Comparison of ENCODE assay signal across 22 cellular contexts in genomic region chr5:7331083-7331482, GRCh38.
DNase-seq lines count a peak whose midpoint lies in the region; ATAC-seq and TF ChIP-seq lines count a peak whose summit lies in the region.
"Had no signal": no experiment of that assay in that cellular context is flagged by ENCODE, and none has a peak within 500 bp of the region (broad histone marks: within the 10 kb centered on the region; RNA-seq: fewer than 3 reads in every experiment).

No MANE protein-coding gene starts in this region.

- no peak overlapping the region for H4K5ac ChIP-seq in mesendoderm (ENCODE audit: low read length)

- no peak overlapping the region for H2AK5ac ChIP-seq in mesendoderm (ENCODE audit: low read length)

- peak; percentile 94 for ATAC-seq in WTC11
- ATAC-seq in GM18873 (IDR thresholded peaks at IDR 0.05; ENCODE audit: low FRiP score, unreplicated experiment) = no peak
- no peak for ATAC-seq in GM18909 (IDR thresholded peaks at IDR 0.05; ENCODE audit: poor library complexity, unreplicated experiment)
- ATAC-seq: HepG2, T-cell had no signal

- no peak overlapping the region for H2BK15ac ChIP-seq in mesendoderm (replicated peaks; ENCODE audit: low read depth)

- H3K4me2 ChIP-seq in mesendoderm (ENCODE audit: low read length) = no peak overlapping the region
- H3K4me2 ChIP-seq: BLaER1 had no signal

- peaks cover 5% of the 10 kb centered on the region for H3K4me1 ChIP-seq in mesendoderm (ENCODE audit: control insufficient read depth, low read depth, low read length)
- H3K4me1 ChIP-seq: BLaER1, Caco-2, HAP-1 had no signal

- H3K23ac ChIP-seq in mesendoderm (ENCODE audit: low read length) = no peak overlapping the region

- POLR2A ChIA-PET in WTC11 (lab: Charles Lee) = no interaction called here

- H3K36me3 Mint-ChIP-seq in WTC11 = peaks cover 21% of the 10 kb centered on the region
- H3K36me3 Mint-ChIP-seq: T-cell had no signal

- WGBS in mesendoderm (ENCODE audit: extremely low coverage, insufficient coverage, low lambda C conversion rate) = no CpG with 5 or more reads among the region's 7 CpGs

- no peak overlapping the region for H3K4ac ChIP-seq in mesendoderm (ENCODE audit: low read depth, low read length)

- H2BK120ac ChIP-seq in mesendoderm (ENCODE audit: low read depth, low read length) = no peak overlapping the region

- H3K79me2 ChIP-seq in mesendoderm (ENCODE audit: control insufficient read depth, insufficient read depth, low read length) = no peaks in the 10 kb centered on the region

- H4K8ac ChIP-seq in mesendoderm (ENCODE audit: low read depth, low read length) = no peak overlapping the region

- peaks cover 26% of the 10 kb centered on the region for H3K9me3 Mint-ChIP-seq in WTC11

- H3K18ac ChIP-seq in mesendoderm (ENCODE audit: low read length) = no peak overlapping the region

- H3K4me3 Mint-ChIP-seq in WTC11 = no peak overlapping the region
- H3K4me3 Mint-ChIP-seq: T-cell had no signal

- H3K36me3 ChIP-seq in mesendoderm (ENCODE audit: control insufficient read depth, insufficient read depth, low read length) = no peaks in the 10 kb centered on the region
- H3K36me3 ChIP-seq: BLaER1, HAP-1 had no signal

- H3K27me3 Mint-ChIP-seq in WTC11 (ENCODE audit: low read depth) = peaks cover 8% of the 10 kb centered on the region

- H3K9ac ChIP-seq in mesendoderm (ENCODE audit: low read length) = no peak overlapping the region
- H3K9ac ChIP-seq: BLaER1 had no signal

- peak; percentile 10 for DNase-seq in NCI-H510A (lab: John Stamatoyannopoulos, UW)
- DNase-seq in NCI-H510A treated with DMSO at 0.1 percent for 48 hours (lab: John Stamatoyannopoulos, UW) = no peak
- peak; percentile 28 for DNase-seq in WTC11 (ENCODE audit: low spot score)
- peak; percentile 47 for DNase-seq in mesendoderm
- DNase-seq in NCI-H524 (lab: John Stamatoyannopoulos, UW) = no peak
- DNase-seq in germinal center (ENCODE audit: low spot score) = no peak
- DNase-seq: 8988T, Caco-2, DND-41, GF-D8, MM.1S, NCI-H1105 treated with DMSO at 0.1 percent for 48 hours, NCI-H2029 treated with DMSO at 0.1 percent for 48 hours, NCI-H345, NCI-H748 treated with DMSO at 0.1 percent for 48 hours, T-cell had no signal

- no peak for TF ChIP-seq CTCF in WTC11 (IDR thresholded peaks at IDR 0.05)

- H3K79me1 ChIP-seq in mesendoderm (ENCODE audit: low read length) = no peaks in the 10 kb centered on the region

- H3K4me3 ChIP-seq in mesendoderm (ENCODE audit: low read length) = no peak overlapping the region
- H3K4me3 ChIP-seq: BLaER1, HAP-1, SK-N-MC had no signal

- H2BK5ac ChIP-seq in mesendoderm (ENCODE audit: low read length) = no peak overlapping the region

- no peak overlapping the region for H3K56ac ChIP-seq in mesendoderm (ENCODE audit: low read length)

- peaks cover 37% of the 10 kb centered on the region for H3K4me1 Mint-ChIP-seq in WTC11
- H3K4me1 Mint-ChIP-seq: T-cell had no signal

- H3K27ac Mint-ChIP-seq in WTC11 = no peak overlapping the region
- H3K27ac Mint-ChIP-seq: T-cell had no signal

- H3K27ac ChIP-seq in mesendoderm (ENCODE audit: low read depth, low read length) = no peak overlapping the region
- H3K27ac ChIP-seq: BLaER1, SK-N-MC had no signal

- CTCF ChIA-PET in WTC11 (lab: Charles Lee) = no interaction called here

- no peaks in the 10 kb centered on the region for H3K27me3 ChIP-seq in mesendoderm (ENCODE audit: insufficient read depth, low read length, poor library complexity)
- H3K27me3 ChIP-seq: BLaER1 had no signal

TF ChIP-seq in WTC11, 78 proteins besides CTCF, POLR2A, EP300 and RAD21:
- no peak for TF ChIP-seq HMGA2 (CRISPR knock-in tag; IDR thresholded peaks at IDR 0.05)
- no peak for TF ChIP-seq ZNF121 (CRISPR knock-in tag; IDR thresholded peaks at IDR 0.05)
- no peak for TF ChIP-seq SMAD4 (CRISPR knock-in tag; IDR thresholded peaks at IDR 0.05)
- no peak for TF ChIP-seq KAT7 (CRISPR knock-in tag; IDR thresholded peaks at IDR 0.05; ENCODE audit: borderline replicate concordance)

Comparison
In these comparisons a context has a peak if more than half of its experiments do, and no peak if none do; other contexts are left out.
1. DNase-seq: peak in NCI-H510A (single experiment), WTC11 (single experiment) and mesendoderm (single experiment); none in NCI-H510A treated with DMSO at 0.1 percent for 48 hours (single experiment), NCI-H524 (0 of 2) and germinal center (single experiment).